14 cellular contexts compared by ENCODE assay signal in the genomic region with DNA sequence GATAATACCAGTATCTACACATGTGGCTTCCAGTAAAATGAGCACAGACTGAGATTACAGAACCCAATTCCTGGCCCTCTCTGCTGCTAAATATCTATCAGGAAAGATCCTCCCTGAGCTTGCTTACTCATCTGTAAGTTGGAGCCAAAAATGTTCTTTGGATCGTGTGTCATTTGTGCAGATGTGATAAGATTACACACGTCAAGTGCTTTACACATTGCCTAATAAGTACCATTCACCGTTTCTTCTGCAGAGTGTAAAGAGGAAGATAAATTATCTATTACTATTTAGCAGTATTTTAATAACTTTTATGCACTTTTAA. TPM values are rescaled to one million over a fixed set of nuclear protein-coding genes. Genes with fewer than 3 reads are reported as not detected.
DNase-seq lines count a peak whose midpoint lies in the region; ATAC-seq and TF ChIP-seq lines count a peak whose summit lies in the region.
"Had no signal": no experiment of that assay in that cellular context is flagged by ENCODE, and none has a peak within 500 bp of the region (broad histone marks: within the 10 kb centered on the region; RNA-seq: fewer than 3 reads in every experiment).

No MANE protein-coding gene starts in this region.

- H3K4me3 Mint-ChIP-seq in MCF 10A (ENCODE audit: unreplicated experiment) = peak overlapping the region; percentile 74
- H3K4me3 Mint-ChIP-seq: neural crest cell had no signal

- H2AK5ac ChIP-seq in mesenchymal stem cell (ENCODE audit: low read length, severe bottlenecking) (no peak overlapping the region), neuronal stem cell (ENCODE audit: low read depth, low read length) (no peak overlapping the region)

- H3K9ac ChIP-seq in mesenchymal stem cell (ENCODE audit: low read length) = peak overlapping the region; percentile 71
- H3K9ac ChIP-seq in neuronal stem cell (ENCODE audit: low read depth, low read length, poor library complexity) = no peak overlapping the region

- H3K36me3 Mint-ChIP-seq in MCF 10A (ENCODE audit: insufficient read depth, unreplicated experiment) = peaks cover 7% of the 10 kb centered on the region

- H3K9me3 Mint-ChIP-seq in MCF 10A (ENCODE audit: unreplicated experiment) = no peaks in the 10 kb centered on the region
- H3K9me3 Mint-ChIP-seq: neural crest cell had no signal

- H3K4me1 Mint-ChIP-seq in MCF 10A (ENCODE audit: insufficient read depth, unreplicated experiment) = peaks cover 41% of the 10 kb centered on the region
- H3K4me1 Mint-ChIP-seq: neural crest cell had no signal

- H3K27me3 ChIP-seq in mesenchymal stem cell (ENCODE audit: control insufficient read depth in 1 of 2, insufficient read depth in 1 of 2, low read length in 2 of 2) (no peaks in the 10 kb centered on the region), neuronal stem cell (ENCODE audit: control insufficient read depth in 3 of 3, insufficient read depth in 3 of 3, low read depth in 1 of 3, low read length in 3 of 3) (no peaks in the 10 kb centered on the region), spleen (replicated peaks in 1 of 7) (no peaks in the 10 kb centered on the region)
- no peaks in the 10 kb centered on the region for H3K27me3 ChIP-seq in effector memory CD4-positive, alpha-beta T cell (replicated peaks; ENCODE audit: control insufficient read depth, insufficient read depth, low read length, poor library complexity, severe bottlenecking)
- H3K27me3 ChIP-seq: Peyer's patch had no signal

- H3K23ac ChIP-seq in mesenchymal stem cell (ENCODE audit: low read length in 2 of 2) (no peak overlapping the region), neuronal stem cell (ENCODE audit: low read depth, low read length, poor library complexity) (no peak overlapping the region)

- H3K4me3 ChIP-seq in AG10803 (ENCODE audit: low read length) = no peak overlapping the region
- no peak overlapping the region for H3K4me3 ChIP-seq in mesenchymal stem cell (ENCODE audit: insufficient read depth in 1 of 2, low read depth in 1 of 2, low read length in 2 of 2)
- no peak overlapping the region for H3K4me3 ChIP-seq in neuronal stem cell (ENCODE audit: low read length in 2 of 2)
- H3K4me3 ChIP-seq in effector memory CD4-positive, alpha-beta T cell (ENCODE audit: insufficient read depth, low read depth, low read length, poor library complexity, severe bottlenecking) = no peak overlapping the region
- H3K4me3 ChIP-seq in spleen = no peak overlapping the region
- H3K4me3 ChIP-seq: Peyer's patch had no signal

- no TSS peak for BruUV-seq in MCF 10A (replicated peaks; lab: Mats Ljungman, UMichigan)

- H2AFZ ChIP-seq in mesenchymal stem cell (ENCODE audit: low read depth, low read length) (peak overlapping the region; percentile 30), neuronal stem cell (ENCODE audit: low read length) (no peak overlapping the region)

- no peak overlapping the region for H3K4me2 ChIP-seq in mesenchymal stem cell (ENCODE audit: low read length, poor library complexity, severe bottlenecking)
- H3K4me2 ChIP-seq in neuronal stem cell (ENCODE audit: insufficient read depth, low read length, poor library complexity, severe bottlenecking) = no peak overlapping the region

- H3K79me1 ChIP-seq in mesenchymal stem cell (replicated peaks; ENCODE audit: low read length, poor library complexity, severe bottlenecking) = peaks cover 3% of the 10 kb centered on the region
- no peaks in the 10 kb centered on the region for H3K79me1 ChIP-seq in neuronal stem cell (ENCODE audit: low read depth, low read length)

- H3K27me3 Mint-ChIP-seq in MCF 10A (ENCODE audit: insufficient read depth, unreplicated experiment) = no peaks in the 10 kb centered on the region

- H2BK12ac ChIP-seq in mesenchymal stem cell (ENCODE audit: low read length in 2 of 2) (no peak overlapping the region), neuronal stem cell (ENCODE audit: low read length) (no peak overlapping the region)

- H3K27ac ChIP-seq in mesenchymal stem cell (ENCODE audit: low read length, poor library complexity, severe bottlenecking) (no peak overlapping the region), neuronal stem cell (replicated peaks; ENCODE audit: low read length) (no peak overlapping the region), spleen (no peak overlapping the region)
- no peak overlapping the region for H3K27ac ChIP-seq in effector memory CD4-positive, alpha-beta T cell (ENCODE audit: insufficient read depth, low read length, poor library complexity, severe bottlenecking)
- H3K27ac ChIP-seq: Peyer's patch had no signal

- WGBS in mesenchymal stem cell = no CpG with 5 or more reads among the region's 3 CpGs
- WGBS in neuronal stem cell (ENCODE audit: extremely low coverage in 2 of 2, insufficient read length in 2 of 2, insufficient replicate concordance in 1 of 2), 2 donors = no CpG with 5 or more reads among the region's 3 CpGs
- 26 to 57% (median 45%) methylated on average over 3 of the region's 3 CpGs for WGBS in spleen, 5 donors

- POLR2A ChIA-PET in MCF 10A (lab: Yijun Ruan, JAX) = interaction anchor here (0.6 to 17.4 kb wide), 8 partner anchors 9 to 104 kb away, joined by 3 to 570 read pairs (median 5); partner anchors contain the start of gene SLC20A1

- CTCF ChIA-PET in MCF 10A (lab: Yijun Ruan, JAX) = interaction anchor here (0.6 to 8.1 kb wide), 7 partner anchors 10 to 324 kb away, joined by 3 to 161 read pairs (median 4); partner anchors contain the start of gene SLC20A1

- H3K14ac ChIP-seq in mesenchymal stem cell (ENCODE audit: low read length in 2 of 2) (no peak overlapping the region), neuronal stem cell (ENCODE audit: low read length) (no peak overlapping the region)

- intact Hi-C loops in MCF 10A (cut with micrococcal nuclease) = loop anchor here (1.0 kb wide), 1 partner anchor 22 kb away; no protein-coding TSS in a partner anchor
- intact Hi-C loops in spleen (cut with DNase I; ENCODE audit: low total_unique reads) = no loop called here

- no peak for TF ChIP-seq CTCF in AG10803 (conservative IDR thresholded peaks at IDR 0.05; ENCODE audit: low read length)
- TF ChIP-seq CTCF in MCF 10A (IDR thresholded peaks at IDR 0.05; ENCODE audit: unreplicated experiment) = no peak
- no peak for TF ChIP-seq CTCF in spleen (IDR thresholded peaks at IDR 0.05 in 8 of 11, conservative IDR thresholded peaks at IDR 0.05 in 3 of 11)

- H3K36me3 ChIP-seq in mesenchymal stem cell (ENCODE audit: control insufficient read depth in 1 of 2, insufficient read depth in 2 of 2, low read depth in 1 of 2, low read length in 2 of 2) = no peaks in the 10 kb centered on the region
- no peaks in the 10 kb centered on the region for H3K36me3 ChIP-seq in neuronal stem cell (replicated peaks in 1 of 2; ENCODE audit: control insufficient read depth in 2 of 2, insufficient read depth in 2 of 2, low read length in 2 of 2)
- no peaks in the 10 kb centered on the region for H3K36me3 ChIP-seq in effector memory CD4-positive, alpha-beta T cell (ENCODE audit: control insufficient read depth, insufficient read depth, low read length)
- no peaks in the 10 kb centered on the region for H3K36me3 ChIP-seq in spleen
- H3K36me3 ChIP-seq: Peyer's patch had no signal

- TF ChIP-seq POLR2A in spleen (IDR thresholded peaks at IDR 0.05) = no peak

- no peaks in the 10 kb centered on the region for H3K9me3 ChIP-seq in mesenchymal stem cell (ENCODE audit: control insufficient read depth, low read length)
- no peaks in the 10 kb centered on the region for H3K9me3 ChIP-seq in neuronal stem cell (replicated peaks in 1 of 2; ENCODE audit: control insufficient read depth in 2 of 2, insufficient read depth in 1 of 2, low read depth in 1 of 2, low read length in 2 of 2)
- no peaks in the 10 kb centered on the region for H3K9me3 ChIP-seq in effector memory CD4-positive, alpha-beta T cell (ENCODE audit: control insufficient read depth, low read length)
- no peaks in the 10 kb centered on the region for H3K9me3 ChIP-seq in spleen
- H3K9me3 ChIP-seq: Peyer's patch had no signal

- H3K18ac ChIP-seq in mesenchymal stem cell (ENCODE audit: low read depth in 1 of 2, low read length in 2 of 2) (peak overlapping the region in 1 of 2 experiments; percentile 90), neuronal stem cell (ENCODE audit: low read length) (no peak overlapping the region)

- DNase-seq in AG10803 (ENCODE audit: low read depth) (peak; percentile 92), M059J (ENCODE audit: low read depth) (peak; percentile 76), MCF 10A (ENCODE audit: unreplicated experiment) (peak; percentile 93), mesenchymal stem cell (peak; percentile 86), neuronal stem cell (ENCODE audit: low spot score) (no peak), spleen (no peak)
- no peak for DNase-seq in effector memory CD4-positive, alpha-beta T cell
- DNase-seq: activated gamma-delta T cell treated with Interleukin-2 at 50 U/mL for 16 hours; DMS 273 treated with DMSO at 0.1 percent for 48 hours; kidney; stimulated activated CD4-positive, alpha-beta T cell treated with anti-CD3 and anti-CD28 coated beads, Interleukin-4, amount 100 ng/mL, for 24 hours had no signal

- H4K91ac ChIP-seq in mesenchymal stem cell (ENCODE audit: low read length) (no peak overlapping the region), neuronal stem cell (ENCODE audit: low read depth, low read length, poor library complexity) (no peak overlapping the region)

- H3K4me1 ChIP-seq in mesenchymal stem cell (ENCODE audit: control insufficient read depth, insufficient read depth, low read depth, low read length) (peaks cover 14% of the 10 kb centered on the region), neuronal stem cell (ENCODE audit: control insufficient read depth in 2 of 2, insufficient read depth in 1 of 2, low read depth in 1 of 2, low read length in 2 of 2) (peaks cover 0 to 2% of the 10 kb centered on the region in 2 donors), spleen (peaks cover 10 to 37% (median 22%) of the 10 kb centered on the region in 6 donors)
- peaks cover 25% of the 10 kb centered on the region for H3K4me1 ChIP-seq in effector memory CD4-positive, alpha-beta T cell (ENCODE audit: control insufficient read depth, insufficient read depth, low read length, poor library complexity, severe bottlenecking)

- no peak overlapping the region for H2BK5ac ChIP-seq in mesenchymal stem cell (ENCODE audit: low read depth, low read length, poor library complexity, severe bottlenecking)
- no peak overlapping the region for H2BK5ac ChIP-seq in neuronal stem cell (ENCODE audit: low read length)

- no peak overlapping the region for H2BK15ac ChIP-seq in mesenchymal stem cell (ENCODE audit: low read depth, poor library complexity, severe bottlenecking)
- no peak overlapping the region for H2BK15ac ChIP-seq in neuronal stem cell (ENCODE audit: low read length)

- ATAC-seq in GM21723 (IDR thresholded peaks at IDR 0.05; ENCODE audit: unreplicated experiment) = no peak

- H4K8ac ChIP-seq in mesenchymal stem cell (ENCODE audit: low read length) (no peak overlapping the region), neuronal stem cell (ENCODE audit: low read depth, low read length) (no peak overlapping the region)

- H3K27ac Mint-ChIP-seq in MCF 10A (ENCODE audit: low read depth, unreplicated experiment) = peak overlapping the region; percentile 68

- H3K4ac ChIP-seq in mesenchymal stem cell (ENCODE audit: low read depth in 1 of 2, low read length in 2 of 2) = no peak overlapping the region
- no peak overlapping the region for H3K4ac ChIP-seq in neuronal stem cell (ENCODE audit: low read length)

- H2BK120ac ChIP-seq in mesenchymal stem cell (ENCODE audit: low read depth, low read length) = no peak overlapping the region
- no peak overlapping the region for H2BK120ac ChIP-seq in neuronal stem cell (ENCODE audit: low read depth, low read length)

RNA-seq across cellular contexts. Expression of gene SLC20A1, which starts 23.2 kb away (rescaled TPM):
- 51.7 and 70.1 TPM in 2 replicates for total RNA-seq in M059J (2014; rRNA removed; shearing (Covaris generic))
- 242 and 295 TPM in 2 replicates for total RNA-seq in MCF 10A (2022)
- 115 TPM for polyA plus RNA-seq in mesenchymal stem cell (2013, experiment 1 of 2)
- polyA plus RNA-seq in mesenchymal stem cell (2013, experiment 2 of 2) = 115 TPM
- polyA plus RNA-seq in neuronal stem cell (2013, experiment 1 of 2) = 37.4 TPM
- 38.3 TPM for polyA plus RNA-seq in neuronal stem cell (2013, experiment 2 of 2)
- 10 to 100 TPM; 49.0 to 83.6 (median 69.9) TPM for total RNA-seq in spleen
- polyA plus RNA-seq in spleen = 10 to 100 TPM; 15.4 to 24.5 (median 17.8) TPM

RNA-seq across cellular contexts. Expression of gene CHCHD5, which starts 38.1 kb away (rescaled TPM):
- total RNA-seq in M059J (2014; rRNA removed; shearing (Covaris generic)) = 11.5 and 16.9 TPM in 2 replicates
- total RNA-seq in MCF 10A (2022) (54.5 and 56.1 TPM in 2 replicates), spleen (10 to 100 TPM; 11.9 to 22.4 (median 16.1) TPM)
- polyA plus RNA-seq in mesenchymal stem cell (2013, experiment 1 of 2) = 25.0 TPM
- 24.5 TPM for polyA plus RNA-seq in mesenchymal stem cell (2013, experiment 2 of 2)
- 29.2 TPM for polyA plus RNA-seq in neuronal stem cell (2013, experiment 1 of 2)
- 27.9 TPM for polyA plus RNA-seq in neuronal stem cell (2013, experiment 2 of 2)
- 10 to 100 TPM; 21.5 to 34.8 (median 31.9) TPM for polyA plus RNA-seq in spleen

Comparison
In these comparisons a context has a peak if more than half of its experiments do, and no peak if none do; other contexts are left out.
1. DNase-seq: peak in AG10803 (single experiment), M059J (single experiment), MCF 10A (single experiment) and mesenchymal stem cell (single experiment); none in neuronal stem cell (single experiment), effector memory CD4-positive, alpha-beta T cell (0 of 3) and spleen (single experiment).